In the genomic region with DNA sequence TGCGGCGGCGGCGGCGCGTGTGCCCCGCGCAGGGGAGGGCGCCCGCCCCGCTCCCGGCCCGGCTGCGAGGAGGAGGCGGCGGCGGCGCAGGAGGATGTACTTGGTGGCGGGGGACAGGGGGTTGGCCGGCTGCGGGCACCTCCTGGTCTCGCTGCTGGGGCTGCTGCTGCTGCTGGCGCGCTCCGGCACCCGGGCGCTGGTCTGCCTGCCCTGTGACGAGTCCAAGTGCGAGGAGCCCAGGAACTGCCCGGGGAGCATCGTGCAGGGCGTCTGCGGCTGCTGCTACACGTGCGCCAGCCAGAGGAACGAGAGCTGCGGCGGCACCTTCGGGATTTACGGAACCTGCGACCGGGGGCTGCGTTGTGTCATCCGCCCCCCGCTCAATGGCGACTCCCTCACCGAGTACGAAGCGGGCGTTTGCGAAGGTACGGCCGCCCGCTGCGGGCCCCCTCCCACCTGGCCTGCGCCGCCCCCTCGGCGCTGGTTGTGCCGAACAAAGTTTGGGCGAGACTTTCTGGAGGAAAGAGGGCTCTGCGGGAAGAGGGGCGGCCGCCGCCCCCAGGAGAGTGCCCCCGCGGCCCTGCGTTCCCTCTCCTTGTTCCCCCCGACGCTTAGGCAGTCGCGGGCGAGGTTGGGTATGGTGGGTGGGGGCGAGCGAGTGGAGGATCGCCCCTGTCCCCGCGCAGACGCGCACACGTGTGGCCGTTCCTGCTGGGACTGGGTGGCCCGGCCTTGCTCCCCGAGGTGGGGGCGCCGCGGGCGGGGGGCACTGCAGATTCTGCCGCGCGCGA, we compare ENCODE assay signal across 1 cellular context.
TF ChIP-seq lines count a peak whose summit lies in the region.

No MANE protein-coding gene starts in this region.

TF ChIP-seq in HepG2, 621 proteins besides CTCF, POLR2A, EP300 and RAD21 (continued from another document and continues in another):
- no peak for TF ChIP-seq CEBPZ (IDR thresholded peaks at IDR 0.05; ENCODE audit: low read length)
- TF ChIP-seq, protein P1, sequence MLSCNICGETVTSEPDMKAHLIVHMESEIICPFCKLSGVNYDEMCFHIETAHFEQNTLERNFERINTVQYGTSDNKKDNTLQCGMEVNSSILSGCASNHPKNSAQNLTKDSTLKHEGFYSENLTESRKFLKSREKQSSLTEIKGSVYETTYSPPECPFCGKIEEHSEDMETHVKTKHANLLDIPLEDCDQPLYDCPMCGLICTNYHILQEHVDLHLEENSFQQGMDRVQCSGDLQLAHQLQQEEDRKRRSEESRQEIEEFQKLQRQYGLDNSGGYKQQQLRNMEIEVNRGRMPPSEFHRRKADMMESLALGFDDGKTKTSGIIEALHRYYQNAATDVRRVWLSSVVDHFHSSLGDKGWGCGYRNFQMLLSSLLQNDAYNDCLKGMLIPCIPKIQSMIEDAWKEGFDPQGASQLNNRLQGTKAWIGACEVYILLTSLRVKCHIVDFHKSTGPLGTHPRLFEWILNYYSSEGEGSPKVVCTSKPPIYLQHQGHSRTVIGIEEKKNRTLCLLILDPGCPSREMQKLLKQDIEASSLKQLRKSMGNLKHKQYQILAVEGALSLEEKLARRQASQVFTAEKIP (CRISPR knock-in tag; IDR thresholded peaks at IDR 0.05; ENCODE audit: borderline replicate concordance): no peak
- no peak for TF ChIP-seq MLXIP (CRISPR knock-in tag; IDR thresholded peaks at IDR 0.05; ENCODE audit: borderline replicate concordance)
- TF ChIP-seq ZNF746 (CRISPR knock-in tag; IDR thresholded peaks at IDR 0.05): no peak
- TF ChIP-seq ZMYM2 (CRISPR knock-in tag; IDR thresholded peaks at IDR 0.05): no peak
- TF ChIP-seq IRX3 (CRISPR knock-in tag; IDR thresholded peaks at IDR 0.05; ENCODE audit: borderline replicate concordance, low read depth): no peak
- TF ChIP-seq ARID2 (CRISPR knock-in tag; IDR thresholded peaks at IDR 0.05; ENCODE audit: borderline replicate concordance): no peak
- no peak for TF ChIP-seq HOXA7 (CRISPR knock-in tag; IDR thresholded peaks at IDR 0.05)
- TF ChIP-seq ZNF263 (CRISPR knock-in tag; IDR thresholded peaks at IDR 0.05): peak; percentile 45; the same call in 1 of the 2 replicates
- no peak for TF ChIP-seq ZNF713 (CRISPR knock-in tag; IDR thresholded peaks at IDR 0.05)
- peak; percentile 8 for TF ChIP-seq ASH2L (IDR thresholded peaks at IDR 0.05; ENCODE audit: insufficient read length, low read depth, low read length)
- peak; percentile 44; the same call in 1 of the 2 replicates for TF ChIP-seq ZNF564 (CRISPR knock-in tag; IDR thresholded peaks at IDR 0.05)
- no peak for TF ChIP-seq PRPF4 (IDR thresholded peaks at IDR 0.05; ENCODE audit: low read depth, low read length, poor library complexity, severe bottlenecking)
- TF ChIP-seq ZNF841 (CRISPR knock-in tag; IDR thresholded peaks at IDR 0.05; ENCODE audit: borderline replicate concordance): no peak
- TF ChIP-seq NR2F2 (IDR thresholded peaks at IDR 0.05; ENCODE audit: borderline replicate concordance, low read depth): no peak
- 0 out of 2 replicates have a peak, but pooled peaks have one; percentile 64 for TF ChIP-seq ZSCAN12 (CRISPR knock-in tag; IDR thresholded peaks at IDR 0.05)
- TF ChIP-seq DR1 (CRISPR knock-in tag; IDR thresholded peaks at IDR 0.05): no peak
- no peak for TF ChIP-seq PAF1 (CRISPR knock-in tag; IDR thresholded peaks at IDR 0.05)
- no peak for TF ChIP-seq ZNF557 (CRISPR knock-in tag; IDR thresholded peaks at IDR 0.05)
- TF ChIP-seq, protein P2, sequence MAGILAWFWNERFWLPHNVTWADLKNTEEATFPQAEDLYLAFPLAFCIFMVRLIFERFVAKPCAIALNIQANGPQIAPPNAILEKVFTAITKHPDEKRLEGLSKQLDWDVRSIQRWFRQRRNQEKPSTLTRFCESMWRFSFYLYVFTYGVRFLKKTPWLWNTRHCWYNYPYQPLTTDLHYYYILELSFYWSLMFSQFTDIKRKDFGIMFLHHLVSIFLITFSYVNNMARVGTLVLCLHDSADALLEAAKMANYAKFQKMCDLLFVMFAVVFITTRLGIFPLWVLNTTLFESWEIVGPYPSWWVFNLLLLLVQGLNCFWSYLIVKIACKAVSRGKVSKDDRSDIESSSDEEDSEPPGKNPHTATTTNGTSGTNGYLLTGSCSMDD (CRISPR knock-in tag; IDR thresholded peaks at IDR 0.05): no peak
- TF ChIP-seq ZNF609 (CRISPR knock-in tag; IDR thresholded peaks at IDR 0.05; ENCODE audit: borderline replicate concordance): no peak
- TF ChIP-seq CBX2 (IDR thresholded peaks at IDR 0.05; ENCODE audit: low read depth, low read length): no peak
- TF ChIP-seq CBX2 (CRISPR knock-in tag; IDR thresholded peaks at IDR 0.05; ENCODE audit: low read depth): no peak
- TF ChIP-seq, protein P3, sequence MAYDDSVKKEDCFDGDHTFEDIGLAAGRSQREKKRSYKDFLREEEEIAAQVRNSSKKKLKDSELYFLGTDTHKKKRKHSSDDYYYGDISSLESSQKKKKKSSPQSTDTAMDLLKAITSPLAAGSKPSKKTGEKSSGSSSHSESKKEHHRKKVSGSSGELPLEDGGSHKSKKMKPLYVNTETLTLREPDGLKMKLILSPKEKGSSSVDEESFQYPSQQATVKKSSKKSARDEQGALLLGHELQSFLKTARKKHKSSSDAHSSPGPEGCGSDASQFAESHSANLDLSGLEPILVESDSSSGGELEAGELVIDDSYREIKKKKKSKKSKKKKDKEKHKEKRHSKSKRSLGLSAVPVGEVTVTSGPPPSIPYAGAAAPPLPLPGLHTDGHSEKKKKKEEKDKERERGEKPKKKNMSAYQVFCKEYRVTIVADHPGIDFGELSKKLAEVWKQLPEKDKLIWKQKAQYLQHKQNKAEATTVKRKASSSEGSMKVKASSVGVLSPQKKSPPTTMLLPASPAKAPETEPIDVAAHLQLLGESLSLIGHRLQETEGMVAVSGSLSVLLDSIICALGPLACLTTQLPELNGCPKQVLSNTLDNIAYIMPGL (CRISPR knock-in tag; IDR thresholded peaks at IDR 0.05; ENCODE audit: borderline replicate concordance in 1 of 2, low read depth in 1 of 2): peak in 1 of 2 experiments; percentile 55; a peak in 1 of 4 replicates
- TF ChIP-seq MED13 (CRISPR knock-in tag; IDR thresholded peaks at IDR 0.05): no peak
- TF ChIP-seq, protein P4, sequence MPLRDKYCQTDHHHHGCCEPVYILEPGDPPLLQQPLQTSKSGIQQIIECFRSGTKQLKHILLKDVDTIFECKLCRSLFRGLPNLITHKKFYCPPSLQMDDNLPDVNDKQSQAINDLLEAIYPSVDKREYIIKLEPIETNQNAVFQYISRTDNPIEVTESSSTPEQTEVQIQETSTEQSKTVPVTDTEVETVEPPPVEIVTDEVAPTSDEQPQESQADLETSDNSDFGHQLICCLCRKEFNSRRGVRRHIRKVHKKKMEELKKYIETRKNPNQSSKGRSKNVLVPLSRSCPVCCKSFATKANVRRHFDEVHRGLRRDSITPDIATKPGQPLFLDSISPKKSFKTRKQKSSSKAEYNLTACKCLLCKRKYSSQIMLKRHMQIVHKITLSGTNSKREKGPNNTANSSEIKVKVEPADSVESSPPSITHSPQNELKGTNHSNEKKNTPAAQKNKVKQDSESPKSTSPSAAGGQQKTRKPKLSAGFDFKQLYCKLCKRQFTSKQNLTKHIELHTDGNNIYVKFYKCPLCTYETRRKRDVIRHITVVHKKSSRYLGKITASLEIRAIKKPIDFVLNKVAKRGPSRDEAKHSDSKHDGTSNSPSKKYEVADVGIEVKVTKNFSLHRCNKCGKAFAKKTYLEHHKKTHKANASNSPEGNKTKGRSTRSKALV (CRISPR knock-in tag; IDR thresholded peaks at IDR 0.05): no peak; the same call in 1 of the 2 replicates
- no peak for TF ChIP-seq ETV5 (CRISPR knock-in tag; IDR thresholded peaks at IDR 0.05; ENCODE audit: borderline replicate concordance)
- no peak for TF ChIP-seq GFI1 (CRISPR knock-in tag; IDR thresholded peaks at IDR 0.05; ENCODE audit: borderline replicate concordance)
- TF ChIP-seq ZNF639 (CRISPR knock-in tag; conservative IDR thresholded peaks at IDR 0.05): no peak
- no peak for TF ChIP-seq RBAK (CRISPR knock-in tag; IDR thresholded peaks at IDR 0.05)
- TF ChIP-seq SALL2 (CRISPR knock-in tag; IDR thresholded peaks at IDR 0.05): no peak
- TF ChIP-seq, protein P5, sequence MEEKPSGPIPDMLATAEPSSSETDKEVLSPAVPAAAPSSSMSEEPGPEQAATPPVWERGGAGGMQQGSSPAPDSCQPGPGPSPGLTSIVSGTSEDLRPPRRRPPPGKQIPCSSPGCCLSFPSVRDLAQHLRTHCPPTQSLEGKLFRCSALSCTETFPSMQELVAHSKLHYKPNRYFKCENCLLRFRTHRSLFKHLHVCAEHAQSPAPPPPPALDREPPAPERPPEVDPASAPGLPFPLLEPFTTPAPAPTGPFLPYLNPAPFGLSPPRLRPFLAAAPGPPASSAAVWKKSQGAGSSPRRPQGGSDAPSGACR (CRISPR knock-in tag; IDR thresholded peaks at IDR 0.05): no peak
- no peak for TF ChIP-seq ZNF121 (CRISPR knock-in tag; IDR thresholded peaks at IDR 0.05)
- no peak for TF ChIP-seq PAWR (CRISPR knock-in tag; IDR thresholded peaks at IDR 0.05; ENCODE audit: borderline replicate concordance)
- TF ChIP-seq NRL (CRISPR knock-in tag; IDR thresholded peaks at IDR 0.05; ENCODE audit: borderline replicate concordance): no peak
- TF ChIP-seq MIER2 (CRISPR knock-in tag; IDR thresholded peaks at IDR 0.05): no peak
